Comparison of ENCODE assay signal across 9 cellular contexts in the genomic region with DNA sequence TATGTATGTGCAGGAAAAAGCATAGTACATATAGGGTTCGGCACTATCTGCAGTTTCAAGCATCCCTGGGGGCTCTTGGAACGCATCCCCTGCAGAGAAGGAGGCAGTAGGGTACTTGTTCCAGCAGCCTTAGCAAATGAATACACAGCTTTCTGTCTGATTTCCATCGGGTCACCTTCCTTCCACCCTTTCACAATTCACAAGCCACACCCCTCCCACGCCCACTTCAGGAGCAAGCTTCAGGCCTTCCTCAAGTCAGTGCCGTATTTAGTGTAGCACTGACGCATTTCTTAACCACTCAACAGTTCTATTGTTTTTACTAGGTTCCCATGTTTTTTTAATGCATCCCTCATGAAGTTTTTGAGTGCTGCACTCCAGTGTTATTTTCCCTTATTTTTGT.
DNase-seq lines count a peak whose midpoint lies in the region; ATAC-seq and TF ChIP-seq lines count a peak whose summit lies in the region.
"Had no signal": no experiment of that assay in that cellular context is flagged by ENCODE, and none has a peak within 500 bp of the region (broad histone marks: within the 10 kb centered on the region; RNA-seq: fewer than 3 reads in every experiment).

No MANE protein-coding gene starts in this region.

- peak overlapping the region; percentile 69 for H3K4me3 ChIP-seq in OCI-LY3 (ENCODE audit: low read length)
- no peak overlapping the region for H3K4me3 ChIP-seq in fibroblast of the aortic adventitia (ENCODE audit: low read depth, low read length)
- H3K4me3 ChIP-seq in transverse colon, result no peak overlapping the region

- no peak overlapping the region for H2AFZ ChIP-seq in OCI-LY3 (ENCODE audit: low read depth, low read length)

- H3K27me3 Mint-ChIP-seq in immature natural killer cell (ENCODE audit: low read depth in 3 of 3), result peaks cover 0 to 9% (median 0%) of the 10 kb centered on the region in 3 donors
- H3K27me3 Mint-ChIP-seq: activated naive CD4-positive, alpha-beta T cell treated with anti-CD3 and anti-CD28 coated beads, Interleukin-2, amount 50 U/mL, for 24 hours had no signal

- H4K20me1 ChIP-seq in OCI-LY3 (ENCODE audit: insufficient read depth, low read length), result no peaks in the 10 kb centered on the region

- no peaks in the 10 kb centered on the region for H3K36me3 Mint-ChIP-seq in immature natural killer cell
- H3K36me3 Mint-ChIP-seq: activated naive CD4-positive, alpha-beta T cell treated with anti-CD3 and anti-CD28 coated beads, Interleukin-2, amount 50 U/mL, for 24 hours had no signal

- H3K27me3 ChIP-seq in OCI-LY3 (ENCODE audit: low read depth, low read length) (peaks cover 8% of the 10 kb centered on the region), transverse colon (no peaks in the 10 kb centered on the region)

- H3K4me2 ChIP-seq in OCI-LY3 (ENCODE audit: low read length), result peak overlapping the region; percentile 79

- no peak for TF ChIP-seq POLR2A in transverse colon (IDR thresholded peaks at IDR 0.05)

- H3K36me3 ChIP-seq in OCI-LY3 (replicated peaks; ENCODE audit: low read depth, low read length), result no peaks in the 10 kb centered on the region
- H3K36me3 ChIP-seq in transverse colon, result no peaks in the 10 kb centered on the region

- no peaks in the 10 kb centered on the region for H3K79me2 ChIP-seq in OCI-LY3 (ENCODE audit: low read length)

- 35 to 37% methylated on average over 6 of the region's 6 CpGs for WGBS in transverse colon (ENCODE audit: low coverage in 1 of 2), 2 donors

- in situ Hi-C loops in transverse colon (cut with MboI; ENCODE audit: low pct_ligation_motif_present in 1 of 4, low pct_unique_long_range_greater_than_20kb in 1 of 4, low sequenced_read_pairs in 3 of 4), result no loop called here

- DNase-seq in CMK (ENCODE audit: low read depth) (peak; percentile 4), fibroblast of the aortic adventitia (ENCODE audit: low read depth) (peak; percentile 32), transverse colon (peak; percentile 91), immature natural killer cell (no peak)
- DNase-seq in activated T-cell treated with anti-CD3 and anti-CD28 coated beads, Interleukin-2, amount 50 U/mL, for 1 hour, result no peak

- TF ChIP-seq CTCF in OCI-LY3 (IDR thresholded peaks at IDR 0.05; ENCODE audit: low read depth, low read length), result no peak
- no peak for TF ChIP-seq CTCF in fibroblast of the aortic adventitia (IDR thresholded peaks at IDR 0.05; ENCODE audit: insufficient read depth, low read length)
- TF ChIP-seq CTCF in transverse colon (IDR thresholded peaks at IDR 0.05), result no peak

- H3K4me3 Mint-ChIP-seq in immature natural killer cell, result no peak overlapping the region
- H3K4me3 Mint-ChIP-seq: activated naive CD4-positive, alpha-beta T cell treated with anti-CD3 and anti-CD28 coated beads, Interleukin-2, amount 50 U/mL, for 24 hours had no signal

- intact Hi-C loops in transverse colon (cut with DNase I; ENCODE audit: low total_unique reads), result no loop called here

- H3K9me3 ChIP-seq in OCI-LY3 (ENCODE audit: insufficient read depth, low read length) (no peaks in the 10 kb centered on the region), transverse colon (no peaks in the 10 kb centered on the region)

- H3K27ac Mint-ChIP-seq in immature natural killer cell, result no peak overlapping the region
- H3K27ac Mint-ChIP-seq: activated naive CD4-positive, alpha-beta T cell treated with anti-CD3 and anti-CD28 coated beads, Interleukin-2, amount 50 U/mL, for 24 hours had no signal

- H3K4me1 ChIP-seq in OCI-LY3 (ENCODE audit: low read length) (peaks cover 34% of the 10 kb centered on the region), transverse colon (peaks cover 10 to 35% (median 21%) of the 10 kb centered on the region in 4 donors)

- H3K9ac ChIP-seq in OCI-LY3 (ENCODE audit: low read length), result no peak overlapping the region

- H3K27ac ChIP-seq in OCI-LY3 (ENCODE audit: low read length) (no peak overlapping the region), transverse colon (peak overlapping the region; percentile 54 to 64 (median 62))

- no peak for TF ChIP-seq EP300 in transverse colon (IDR thresholded peaks at IDR 0.05; ENCODE audit: low read depth)

- H3K4me1 Mint-ChIP-seq in immature natural killer cell, result no peaks in the 10 kb centered on the region

- no peaks in the 10 kb centered on the region for H3K9me3 Mint-ChIP-seq in immature natural killer cell
- H3K9me3 Mint-ChIP-seq: activated naive CD4-positive, alpha-beta T cell treated with anti-CD3 and anti-CD28 coated beads, Interleukin-2, amount 50 U/mL, for 24 hours had no signal

- ATAC-seq in HG02885 (IDR thresholded peaks at IDR 0.05; ENCODE audit: poor library complexity, unreplicated experiment), result peak; percentile 74
- no peak for ATAC-seq in GM21360 (IDR thresholded peaks at IDR 0.05; ENCODE audit: unreplicated experiment)

Comparison
In these comparisons a context has a peak if more than half of its experiments do, and no peak if none do; other contexts are left out.
1. DNase-seq: peak in CMK (single experiment), fibroblast of the aortic adventitia (single experiment) and transverse colon (single experiment); none in immature natural killer cell (0 of 3) and activated T-cell treated with anti-CD3 and anti-CD28 coated beads, Interleukin-2, amount 50 U/mL, for 1 hour (single experiment).